12 cellular contexts compared by ENCODE assay signal in the genomic region with DNA sequence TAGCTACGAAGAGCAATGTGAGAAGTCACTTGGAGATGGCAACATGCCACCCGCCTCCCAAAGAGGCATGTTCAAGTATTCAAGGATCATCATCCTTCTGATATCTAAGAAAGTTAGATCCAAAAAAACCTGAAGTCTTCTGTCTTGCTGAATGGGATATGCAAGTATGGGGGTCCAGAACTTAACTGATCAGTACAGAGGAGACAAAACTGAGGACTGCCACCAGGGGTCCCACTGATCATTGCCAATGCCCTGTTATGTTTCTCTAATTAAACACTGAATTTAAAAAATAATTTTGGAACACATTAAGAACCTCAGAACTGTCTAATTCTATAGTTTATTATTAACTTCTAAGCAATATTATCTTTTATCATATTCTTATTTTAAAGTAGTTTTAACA.
DNase-seq lines count a peak whose midpoint lies in the region; TF ChIP-seq lines count a peak whose summit lies in the region.
"Had no signal": no experiment of that assay in that cellular context is flagged by ENCODE, and none has a peak within 500 bp of the region (broad histone marks: within the 10 kb centered on the region; RNA-seq: fewer than 3 reads in every experiment).

No MANE protein-coding gene starts in this region.

- no peaks in the 10 kb centered on the region for H3K9me3 ChIP-seq in A673 (ENCODE audit: low read depth, low read length, poor library complexity, severe bottlenecking)
- H3K9me3 ChIP-seq: esophagus squamous epithelium had no signal

- H3K27me3 Mint-ChIP-seq in activated T-cell treated with anti-CD3 and anti-CD28 coated beads, Interleukin-2, amount 50 U/mL, for 24 hours = no peaks in the 10 kb centered on the region

- H3K4me3 ChIP-seq in A673 (ENCODE audit: low read depth, low read length, poor library complexity, severe bottlenecking) (no peak overlapping the region), H7 (ENCODE audit: insufficient read depth, low read depth, low read length) (no peak overlapping the region)
- H3K4me3 ChIP-seq: cardiac muscle cell, esophagus squamous epithelium had no signal

- no peaks in the 10 kb centered on the region for H3K4me1 Mint-ChIP-seq in activated T-cell treated with anti-CD3 and anti-CD28 coated beads, Interleukin-2, amount 50 U/mL, for 24 hours (ENCODE audit: low read depth)

- intact Hi-C loops in A673 (cut with micrococcal nuclease; ENCODE audit: unreplicated experiment) = no loop called here

- peaks cover 45% of the 10 kb centered on the region for H3K4me1 ChIP-seq in A673 (ENCODE audit: insufficient read depth, low read length, poor library complexity, severe bottlenecking)
- H3K4me1 ChIP-seq: esophagus squamous epithelium had no signal

- TF ChIP-seq CTCF in A673 (conservative IDR thresholded peaks at IDR 0.05; ENCODE audit: low read depth, low read length) (peak; percentile 81), VCaP (conservative IDR thresholded peaks at IDR 0.05) (0 out of 2 replicates have a peak, but pooled peaks have one; percentile 27)

- no peak overlapping the region for H3K4me3 Mint-ChIP-seq in activated T-cell treated with anti-CD3 and anti-CD28 coated beads, Interleukin-2, amount 50 U/mL, for 24 hours

- DNase-seq in A673 (ENCODE audit: low spot score) = peak; percentile 53
- DNase-seq in H7 = peak; percentile 35
- peak; percentile 24 for DNase-seq in inferior parietal cortex (ENCODE audit: extremely low spot score)
- no peak for DNase-seq in NCI-H2171 treated with DMSO at 0.1 percent for 48 hours (lab: John Stamatoyannopoulos, UW)
- DNase-seq in ureter (ENCODE audit: low spot score) = no peak
- no peak for DNase-seq in activated T-cell treated with anti-CD3 and anti-CD28 coated beads, Interleukin-2, amount 50 U/mL, for 24 hours
- DNase-seq in AG20443 (ENCODE audit: low spot score) = no peak
- DNase-seq: activated CD4-positive, alpha-beta T cell treated with anti-CD3 and anti-CD28 coated beads for 4 hours; activated effector memory CD4-positive, alpha-beta T cell treated with Interleukin-2 at 50 U/mL for 16 hours; esophagus squamous epithelium had no signal

- H3K36me3 Mint-ChIP-seq in activated T-cell treated with anti-CD3 and anti-CD28 coated beads, Interleukin-2, amount 50 U/mL, for 24 hours (ENCODE audit: low read depth) = no peaks in the 10 kb centered on the region

- CTCF ChIA-PET in A673 (lab: Charles Lee) = interaction anchor here (0.9 to 1.2 kb wide), 3 partner anchors 36 to 141 kb away, joined by 3 to 4 read pairs (median 3); no protein-coding TSS in a partner anchor

- no TSS peak for BruUV-seq in A673 (replicated peaks; lab: Mats Ljungman, UMichigan)

- H3K36me3 ChIP-seq in A673 (ENCODE audit: insufficient read depth, low read length, poor library complexity, severe bottlenecking) = no peaks in the 10 kb centered on the region
- no peaks in the 10 kb centered on the region for H3K36me3 ChIP-seq in H7 (replicated peaks; ENCODE audit: control insufficient read depth, insufficient read depth, low read length)
- H3K36me3 ChIP-seq: cardiac muscle cell, esophagus squamous epithelium had no signal

- H3K9me3 Mint-ChIP-seq in activated T-cell treated with anti-CD3 and anti-CD28 coated beads, Interleukin-2, amount 50 U/mL, for 24 hours = peaks cover 19% of the 10 kb centered on the region

- no peak overlapping the region for H3K27ac Mint-ChIP-seq in activated T-cell treated with anti-CD3 and anti-CD28 coated beads, Interleukin-2, amount 50 U/mL, for 24 hours

- POLR2A ChIA-PET in A673 (lab: Charles Lee; ENCODE audit: low non-redundant PET) = no interaction called here

- H3K27ac ChIP-seq in A673 (ENCODE audit: low read depth, low read length, poor library complexity, severe bottlenecking) = no peak overlapping the region
- no peak overlapping the region for H3K27ac ChIP-seq in VCaP
- H3K27ac ChIP-seq: cardiac muscle cell, esophagus squamous epithelium had no signal

- H3K27me3 ChIP-seq in A673 (replicated peaks; ENCODE audit: insufficient read depth, low read depth, low read length, poor library complexity) (no peaks in the 10 kb centered on the region), H7 (ENCODE audit: control insufficient read depth, insufficient read depth, low read length) (no peaks in the 10 kb centered on the region)
- H3K27me3 ChIP-seq: cardiac muscle cell, esophagus squamous epithelium had no signal

Comparison
In these comparisons a context has a peak if more than half of its experiments do, and no peak if none do; other contexts are left out.
1. DNase-seq: peak in A673 (single experiment), H7 (single experiment) and inferior parietal cortex (single experiment); none in NCI-H2171 treated with DMSO at 0.1 percent for 48 hours (single experiment), ureter (single experiment), activated T-cell treated with anti-CD3 and anti-CD28 coated beads, Interleukin-2, amount 50 U/mL, for 24 hours (single experiment) and AG20443 (single experiment).